16 cellular contexts compared by ENCODE assay signal in the genomic region with DNA sequence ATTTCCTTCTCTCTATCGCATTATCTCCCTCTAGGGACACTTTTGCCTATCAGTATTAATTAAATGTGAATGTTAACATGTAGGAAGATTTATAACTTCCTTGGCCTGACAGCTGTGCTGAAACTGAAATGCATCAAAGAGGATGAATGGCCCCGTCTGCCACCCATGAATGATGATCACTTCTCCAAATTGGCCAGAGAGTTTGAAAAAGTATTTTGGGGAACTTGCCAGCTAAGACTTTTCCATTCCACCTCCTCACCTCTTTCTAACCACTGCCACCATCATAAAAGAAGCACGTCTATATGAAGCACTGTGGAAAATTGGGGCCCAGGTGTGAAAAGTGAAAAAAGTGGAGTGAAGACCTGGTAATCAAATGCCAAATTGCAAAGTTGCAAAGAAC. TPM values are rescaled to one million over a fixed set of nuclear protein-coding genes. Genes with fewer than 3 reads are reported as not detected.
"Had no signal": no experiment of that assay in that cellular context is flagged by ENCODE, and none has a peak within 500 bp of the region (broad histone marks: within the 10 kb centered on the region; RNA-seq: fewer than 3 reads in every experiment).

No MANE protein-coding gene starts in this region.

- FAIRE-seq: colon had no signal

- ATAC-seq: activated T-cell treated with anti-CD3 and anti-CD28 coated beads, Interleukin-2, amount 50 U/mL, for 4 hours; left ventricle myocardium superior; right cardiac atrium had no signal

- H3K4me1 ChIP-seq: tibial nerve, uterus had no signal

- H3K4me3 ChIP-seq: dorsolateral prefrontal cortex, tibial nerve, uterus had no signal

- H3K9me3 ChIP-seq: uterus had no signal

- H3K36me3 ChIP-seq: tibial nerve, uterus had no signal

- DNase-seq: activated CD4-positive, alpha-beta memory T cell treated with anti-CD3 and anti-CD28 coated beads, Interleukin-2, amount 10 ng/mL, durations not matched to agents 7 days and 5 days; activated CD4-positive, alpha-beta T cell treated with anti-CD3 and anti-CD28 coated beads for 48 hours; activated CD4-positive, CD25-positive, alpha-beta regulatory T cell; activated CD8-positive, alpha-beta memory T cell treated with anti-CD3 and anti-CD28 coated beads, Interleukin-2, amount 50 U/mL, for 4 hours; activated naive CD4-positive, alpha-beta T cell treated with anti-CD3 and anti-CD28 coated beads for 36 hours; activated T-cell treated with anti-CD3 and anti-CD28 coated beads, Interleukin-2, amount 50 U/mL, for 4 hours; caudate nucleus; dorsolateral prefrontal cortex; left ventricle myocardium superior; right cardiac atrium; stimulated activated CD4-positive, alpha-beta T cell treated with anti-CD3 and anti-CD28 coated beads, Interleukin-2, amount 100 ng/mL, for 24 hours; uterus had no signal

- H3K27me3 ChIP-seq: tibial nerve, uterus had no signal

- H3K27ac ChIP-seq: dorsolateral prefrontal cortex, epithelial cell of prostate, tibial nerve, uterus had no signal

RNA-seq across cellular contexts. Expression of a gene that starts 25.4 kb away (rescaled TPM):
- total RNA-seq: activated naive CD4-positive, alpha-beta T cell treated with anti-CD3 and anti-CD28 coated beads for 36 hours; neural crest cell had no signal
